Comparison of ENCODE assay signal across 10 cellular contexts in genomic region chr18:24530630-24531111, GRCh38.
DNase-seq lines count a peak whose midpoint lies in the region; ATAC-seq and TF ChIP-seq lines count a peak whose summit lies in the region.
"Had no signal": no experiment of that assay in that cellular context is flagged by ENCODE, and none has a peak within 500 bp of the region (broad histone marks: within the 10 kb centered on the region; RNA-seq: fewer than 3 reads in every experiment).

No MANE protein-coding gene starts in this region.

- TF ChIP-seq CTCF in cardiac fibroblast (IDR thresholded peaks at IDR 0.05; ENCODE audit: low read depth, low read length) (no peak), GM10266 (IDR thresholded peaks at IDR 0.05; ENCODE audit: control insufficient read depth, insufficient read depth, low read depth, missing control alignments) (no peak)

- DNase-seq in GDM1 (lab: John Stamatoyannopoulos, UW), result peak; percentile 77
- peak in 2 of 3 experiments; percentile 82 to 96 for DNase-seq in NCI-H1417 (lab: John Stamatoyannopoulos, UW)
- peak; percentile 48 to 58 for DNase-seq in cardiac fibroblast (ENCODE audit: low read depth in 2 of 2)
- peak; percentile 3 for DNase-seq in non-pigmented ciliary epithelial cell (ENCODE audit: low read depth)
- DNase-seq in GM10266 (ENCODE audit: extremely low spot score), result no peak
- DNase-seq in GM19238 (ENCODE audit: insufficient read length, low spot score), result no peak
- DNase-seq: cerebellar nuclear complex had no signal

- no peak for ATAC-seq in GM18520 (IDR thresholded peaks at IDR 0.05; ENCODE audit: unreplicated experiment)
- no peak for ATAC-seq in HG02642 (IDR thresholded peaks at IDR 0.05; ENCODE audit: poor library complexity, unreplicated experiment)

- no peak overlapping the region for H3K4me3 ChIP-seq in cardiac fibroblast (replicated peaks in 1 of 2; ENCODE audit: low read depth in 2 of 2, low read length in 2 of 2)
- H3K4me3 ChIP-seq: tibial nerve had no signal

Comparison
In these comparisons a context has a peak if more than half of its experiments do, and no peak if none do; other contexts are left out.
1. DNase-seq: peak in GDM1 (single experiment), NCI-H1417 (2 of 3), cardiac fibroblast (2 of 2) and non-pigmented ciliary epithelial cell (single experiment); none in GM10266 (single experiment) and GM19238 (single experiment).